In genomic region chr19:55461259-55461973, GRCh38 we compare ENCODE assay signal across 8 cellular contexts. TPM values are rescaled to one million over a fixed set of nuclear protein-coding genes. Genes with fewer than 3 reads are reported as not detected.
DNase-seq lines count a peak whose midpoint lies in the region; ATAC-seq and TF ChIP-seq lines count a peak whose summit lies in the region.

ISOC2 (minus strand) TSS chr19:55461642; CDS start chr19:55456486, 5,156 bp downstream.

- WGBS in thymus = under 1% methylated on average over 54 of the region's 54 CpGs

- DNase-seq in GM12864 (ENCODE audit: low read depth) = peak; percentile 99
- DNase-seq in NCI-H1417 (lab: John Stamatoyannopoulos, UW) = peak; percentile 99 to 100 (median 99)
- peak; percentile 91 to 97 for DNase-seq in SW 1271 (lab: John Stamatoyannopoulos, UW)
- peak; percentile 100 for DNase-seq in activated naive CD8-positive, alpha-beta T cell treated with anti-CD3 and anti-CD28 coated beads, Interleukin-2, amount 50 U/mL, for 16 hours (ENCODE audit: low read depth, low spot score)
- DNase-seq in head of caudate nucleus = peak; percentile 99 to 100 (median 100)
- peak; percentile 100 for DNase-seq in osteocyte (ENCODE audit: extremely low spot score, unreplicated experiment)

- peaks cover 1% of the 10 kb centered on the region for H3K27me3 ChIP-seq in thymus (ENCODE audit: control insufficient read depth, insufficient read depth)

- intact Hi-C loops in head of caudate nucleus (cut with DNase I) = no loop called here

- H3K4me1 ChIP-seq in thymus (ENCODE audit: control insufficient read depth, insufficient read depth, low read length) = peaks cover 11% of the 10 kb centered on the region

- H3K4me1 Mint-ChIP-seq in osteocyte (ENCODE audit: unreplicated experiment) = peaks cover 20% of the 10 kb centered on the region

- peak within 1 kb of the TSS; percentile 85 for H3K27ac ChIP-seq in thymus (ENCODE audit: low read depth)

- H3K9me3 ChIP-seq in thymus (ENCODE audit: control insufficient read depth) = peaks cover 1% of the 10 kb centered on the region

- H3K4me3 ChIP-seq in GM12864 (ENCODE audit: low read depth, low read length) (peak within 1 kb of the TSS; percentile 90), thymus (ENCODE audit: low read length) (peak within 1 kb of the TSS; percentile 62)

- no peaks in the 10 kb centered on the region for H3K36me3 Mint-ChIP-seq in osteocyte (ENCODE audit: unreplicated experiment)

- TF ChIP-seq CTCF in GM12864 (IDR thresholded peaks at IDR 0.05; ENCODE audit: low read depth, low read length, missing control alignments) = no peak
- no peak for TF ChIP-seq CTCF in osteocyte (IDR thresholded peaks at IDR 0.05)

- no peaks in the 10 kb centered on the region for H3K36me3 ChIP-seq in thymus (ENCODE audit: control insufficient read depth, insufficient read depth)

- peak within 1 kb of the TSS; percentile 86 for H3K4me3 Mint-ChIP-seq in osteocyte (ENCODE audit: unreplicated experiment)

- peak; percentile 92 for ATAC-seq in HG02759 (IDR thresholded peaks at IDR 0.05; ENCODE audit: unreplicated experiment)

- H3K27me3 Mint-ChIP-seq in osteocyte (ENCODE audit: unreplicated experiment) = no peaks in the 10 kb centered on the region

- no peaks in the 10 kb centered on the region for H3K9me3 Mint-ChIP-seq in osteocyte (ENCODE audit: unreplicated experiment)

- peak within 1 kb of the TSS; percentile 79 for H3K27ac Mint-ChIP-seq in osteocyte (ENCODE audit: unreplicated experiment)

RNA-seq across cellular contexts. Expression of gene ISOC2, which starts in this region (rescaled TPM):
- 37.0 and 39.8 TPM in 2 replicates for total RNA-seq in osteocyte
- 24.8 TPM for polyA plus RNA-seq in thymus

Comparison
In these comparisons a context has a peak if more than half of its experiments do, and no peak if none do; other contexts are left out.
1. Peak in every context shown above with its lines: DNase-seq, ATAC-seq, H3K4me3 ChIP-seq and H3K27ac ChIP-seq.